17 cellular contexts compared by ENCODE assay signal in genomic region chr5:14149672-14150053, GRCh38. TPM values are rescaled to one million over a fixed set of nuclear protein-coding genes. Genes with fewer than 3 reads are reported as not detected.
DNase-seq lines count a peak whose midpoint lies in the region; ATAC-seq, FAIRE-seq and TF ChIP-seq lines count a peak whose summit lies in the region.
"Had no signal": no experiment of that assay in that cellular context is flagged by ENCODE, and none has a peak within 500 bp of the region (broad histone marks: within the 10 kb centered on the region; RNA-seq: fewer than 3 reads in every experiment).

No MANE protein-coding gene starts in this region.

- H3K9me3 Mint-ChIP-seq in stimulated activated memory B cell treated with anti-CD40 and anti-IgM and Interleukin-4, amounts not matched to agents 10 μg/mL and 1 μg/mL and 100 μg/mL, for 72 hours = no peaks in the 10 kb centered on the region
- H3K9me3 Mint-ChIP-seq in activated CD8-positive, alpha-beta memory T cell treated with anti-CD3 and anti-CD28 coated beads, Interleukin-2, amount 10 ng/mL, durations not matched to agents 7 days and 5 days (ENCODE audit: low read depth) = no peaks in the 10 kb centered on the region

- TF ChIP-seq CTCF in SK-N-SH (IDR thresholded peaks at IDR 0.05) = no peak
- no peak for TF ChIP-seq CTCF in Panc1 (IDR thresholded peaks at IDR 0.05)
- TF ChIP-seq CTCF in keratinocyte (optimal IDR thresholded peaks at IDR 0.05 in 1 of 3, IDR thresholded peaks at IDR 0.05 in 1 of 3, conservative IDR thresholded peaks at IDR 0.05 in 1 of 3; ENCODE audit: extremely low read depth in 1 of 3, insufficient read depth in 2 of 3, low read length in 3 of 3) = no peak

- H3K27ac ChIP-seq in SK-N-SH (ENCODE audit: low read depth in 2 of 2, low read length in 1 of 2) (no peak overlapping the region; a peak in 2 of 4 replicates), Panc1 (ENCODE audit: low read length) (peak overlapping the region; percentile 99), keratinocyte (ENCODE audit: control insufficient read depth, insufficient read depth, low read length) (no peak overlapping the region)
- H3K27ac ChIP-seq: esophagus squamous epithelium, PC-9, psoas muscle, thoracic aorta, WERI-Rb-1 had no signal

- intact Hi-C loops in Panc1 (cut with micrococcal nuclease; ENCODE audit: unreplicated experiment) = loop anchor here (5.0 kb wide), 4 partner anchors 43 to 162 kb away; no protein-coding TSS in a partner anchor

- H4K20me1 ChIP-seq in SK-N-SH (ENCODE audit: insufficient read depth) (peaks cover 99% of the 10 kb centered on the region), keratinocyte (ENCODE audit: control insufficient read depth, extremely low read depth, insufficient read depth, low read length) (peaks cover 66% of the 10 kb centered on the region)

- no peaks in the 10 kb centered on the region for H3K36me3 Mint-ChIP-seq in stimulated activated memory B cell treated with anti-CD40 and anti-IgM and Interleukin-4, amounts not matched to agents 10 μg/mL and 1 μg/mL and 100 μg/mL, for 72 hours
- H3K36me3 Mint-ChIP-seq in activated CD8-positive, alpha-beta memory T cell treated with anti-CD3 and anti-CD28 coated beads, Interleukin-2, amount 10 ng/mL, durations not matched to agents 7 days and 5 days = no peaks in the 10 kb centered on the region

- H3K4me3 ChIP-seq in SK-N-SH (ENCODE audit: low read depth in 2 of 2, low read length in 1 of 2) (no peak overlapping the region), Panc1 (ENCODE audit: low read depth in 2 of 2, low read length in 2 of 2) (peak overlapping the region; percentile 74 to 89; a peak in 3 of 4 replicates), keratinocyte (ENCODE audit: control insufficient read depth in 2 of 3, extremely low read depth in 1 of 3, insufficient read depth in 2 of 3, low read depth in 1 of 3, low read length in 3 of 3) (no peak overlapping the region)
- H3K4me3 ChIP-seq: ascending aorta, esophagus squamous epithelium, PC-9, psoas muscle, thoracic aorta had no signal

- no peak for TF ChIP-seq RAD21 in SK-N-SH (IDR thresholded peaks at IDR 0.05; ENCODE audit: low read length)

- no peaks in the 10 kb centered on the region for H3K9me2 ChIP-seq in SK-N-SH

- no peak for DNase-seq in SK-N-SH
- no peak for DNase-seq in Panc1 (ENCODE audit: low read depth, low spot score)
- no peak for DNase-seq in keratinocyte (ENCODE audit: low read depth, low spot score)
- no peak for DNase-seq in activated CD8-positive, alpha-beta memory T cell treated with anti-CD3 and anti-CD28 coated beads, Interleukin-2, amount 10 ng/mL, durations not matched to agents 7 days and 5 days
- DNase-seq: activated gamma-delta T cell, dermis blood vessel endothelial cell, esophagus squamous epithelium, NCI-H1694 treated with DMSO at 0.1 percent for 48 hours, PC-9, psoas muscle, WERI-Rb-1 had no signal

- peaks cover 64% of the 10 kb centered on the region for H3K4me1 Mint-ChIP-seq in stimulated activated memory B cell treated with anti-CD40 and anti-IgM and Interleukin-4, amounts not matched to agents 10 μg/mL and 1 μg/mL and 100 μg/mL, for 72 hours
- peaks cover 3% of the 10 kb centered on the region for H3K4me1 Mint-ChIP-seq in activated CD8-positive, alpha-beta memory T cell treated with anti-CD3 and anti-CD28 coated beads, Interleukin-2, amount 10 ng/mL, durations not matched to agents 7 days and 5 days

- POLR2A ChIA-PET in SK-N-SH (lab: Yijun Ruan, JAX) (no interaction called here), Panc1 (lab: Charles Lee) (interaction anchor here (1.0 to 1.6 kb wide), 5 partner anchors 10 to 112 kb away, joined by 3 to 14 read pairs (median 3); no protein-coding TSS in a partner anchor)

- H3K4me1 ChIP-seq in SK-N-SH (ENCODE audit: control insufficient read depth in 1 of 2, insufficient read depth in 2 of 2, low read depth in 1 of 2, low read length in 1 of 2) (peaks cover 62 to 76% of the 10 kb centered on the region in 2 experiments), Panc1 (ENCODE audit: control insufficient read depth, insufficient read depth, low read length) (peaks cover 73% of the 10 kb centered on the region), keratinocyte (ENCODE audit: control insufficient read depth, extremely low read depth, insufficient read depth, low read length) (peaks cover 60% of the 10 kb centered on the region)

- H3F3A ChIP-seq in SK-N-SH (replicated peaks; ENCODE audit: insufficient read depth) = peaks cover 38% of the 10 kb centered on the region

- 85% methylated on average over 1 of the region's 2 CpGs for WGBS in SK-N-SH (ENCODE audit: low lambda C conversion rate)

- TF ChIP-seq EP300 in SK-N-SH (IDR thresholded peaks at IDR 0.05; ENCODE audit: borderline replicate concordance in 1 of 2, low read depth in 1 of 2, low read length in 1 of 2) = no peak

- BruUV-seq in Panc1 (replicated peaks; lab: Mats Ljungman, UMichigan) = no TSS peak

- H3K9ac ChIP-seq in SK-N-SH = no peak overlapping the region
- no peak overlapping the region for H3K9ac ChIP-seq in keratinocyte (ENCODE audit: control insufficient read depth, extremely low read depth, insufficient read depth, low read length)

- dilution Hi-C loops in keratinocyte (cut with MboI; ENCODE audit: extremely low pct_ligation_motif_present, low sequenced_read_pairs) = no loop called here

- H3K4me2 ChIP-seq in SK-N-SH (peak overlapping the region; percentile 34), keratinocyte (ENCODE audit: control insufficient read depth, extremely low read depth, insufficient read depth, low read depth, low read length) (peak overlapping the region; percentile 40)
- H3K4me2 ChIP-seq: PC-9 had no signal

- H3K27ac Mint-ChIP-seq in stimulated activated memory B cell treated with anti-CD40 and anti-IgM and Interleukin-4, amounts not matched to agents 10 μg/mL and 1 μg/mL and 100 μg/mL, for 72 hours = peak overlapping the region; percentile 83
- H3K27ac Mint-ChIP-seq in activated CD8-positive, alpha-beta memory T cell treated with anti-CD3 and anti-CD28 coated beads, Interleukin-2, amount 10 ng/mL, durations not matched to agents 7 days and 5 days = no peak overlapping the region

- H3K27me3 Mint-ChIP-seq in stimulated activated memory B cell treated with anti-CD40 and anti-IgM and Interleukin-4, amounts not matched to agents 10 μg/mL and 1 μg/mL and 100 μg/mL, for 72 hours = no peaks in the 10 kb centered on the region
- peaks cover 64% of the 10 kb centered on the region for H3K27me3 Mint-ChIP-seq in activated CD8-positive, alpha-beta memory T cell treated with anti-CD3 and anti-CD28 coated beads, Interleukin-2, amount 10 ng/mL, durations not matched to agents 7 days and 5 days

- peak overlapping the region; percentile 69 for H3K4me3 Mint-ChIP-seq in stimulated activated memory B cell treated with anti-CD40 and anti-IgM and Interleukin-4, amounts not matched to agents 10 μg/mL and 1 μg/mL and 100 μg/mL, for 72 hours
- H3K4me3 Mint-ChIP-seq in activated CD8-positive, alpha-beta memory T cell treated with anti-CD3 and anti-CD28 coated beads, Interleukin-2, amount 10 ng/mL, durations not matched to agents 7 days and 5 days = no peak overlapping the region

- no peaks in the 10 kb centered on the region for H3K9me3 ChIP-seq in SK-N-SH
- no peaks in the 10 kb centered on the region for H3K9me3 ChIP-seq in Panc1 (ENCODE audit: control insufficient read depth, insufficient read depth, low read depth, low read length)
- no peaks in the 10 kb centered on the region for H3K9me3 ChIP-seq in keratinocyte (ENCODE audit: control insufficient read depth, low read depth, low read length)
- H3K9me3 ChIP-seq: ascending aorta, esophagus squamous epithelium, psoas muscle, thoracic aorta had no signal

- no peak for FAIRE-seq in keratinocyte (lab: Jason Lieb, UNC)

- H3K9me1 ChIP-seq in keratinocyte (ENCODE audit: control insufficient read depth, extremely low read depth, insufficient read depth, low read length) = peaks cover 14% of the 10 kb centered on the region

- ATAC-seq in SK-N-SH treated with all-trans-retinoic acid at 6 μM for 48 hours (no peak), Panc1 (no peak), HG03159 (IDR thresholded peaks at IDR 0.05; ENCODE audit: unreplicated experiment) (no peak), GM21619 (IDR thresholded peaks at IDR 0.05; ENCODE audit: unreplicated experiment) (no peak)
- ATAC-seq in stimulated activated memory B cell treated with anti-CD40 and anti-IgM and Interleukin-4, amounts not matched to agents 10 μg/mL and 1 μg/mL and 100 μg/mL, for 72 hours = no peak
- ATAC-seq in activated CD8-positive, alpha-beta memory T cell treated with anti-CD3 and anti-CD28 coated beads, Interleukin-2, amount 10 ng/mL, durations not matched to agents 7 days and 5 days = no peak
- ATAC-seq: psoas muscle had no signal

- no peak overlapping the region for H2AFZ ChIP-seq in SK-N-SH (ENCODE audit: low read depth)
- H2AFZ ChIP-seq in keratinocyte (ENCODE audit: control insufficient read depth, low read length) = no peak overlapping the region
- H2AFZ ChIP-seq: PC-9 had no signal

- H3K27me3 ChIP-seq in SK-N-SH (ENCODE audit: insufficient read depth) (no peaks in the 10 kb centered on the region), Panc1 (ENCODE audit: control insufficient read depth, insufficient read depth, low read length) (no peaks in the 10 kb centered on the region), keratinocyte (ENCODE audit: control insufficient read depth, extremely low read depth, insufficient read depth, low read length) (no peaks in the 10 kb centered on the region)
- H3K27me3 ChIP-seq: ascending aorta, esophagus squamous epithelium had no signal

- in situ Hi-C loops in Panc1 (cut with HindIII; ENCODE audit: low pct_unique_long_range_greater_than_20kb, low sequenced_read_pairs) = no loop called here

- CTCF ChIA-PET in SK-N-SH (lab: Yijun Ruan, JAX) (interaction anchor here (1.4 to 2.5 kb wide), 2 partner anchors 116 to 120 kb away, joined by 5 to 7 read pairs; no protein-coding TSS in a partner anchor), Panc1 (lab: Charles Lee) (no interaction called here)
- CTCF ChIA-PET in activated CD8-positive, alpha-beta memory T cell treated with anti-CD3 and anti-CD28 coated beads, Interleukin-2, amount 10 ng/mL, durations not matched to agents 7 days and 5 days (lab: Charles Lee) = no interaction called here

- H3K79me2 ChIP-seq in SK-N-SH (ENCODE audit: insufficient read depth) (peaks cover 100% of the 10 kb centered on the region), keratinocyte (ENCODE audit: control insufficient read depth, insufficient read depth, low read length) (peaks cover 99% of the 10 kb centered on the region)

- peaks cover 0 to 3% of the 10 kb centered on the region in 2 experiments for H3K36me3 ChIP-seq in SK-N-SH (replicated peaks in 1 of 2; ENCODE audit: control insufficient read depth in 1 of 2, insufficient read depth in 2 of 2, low read length in 1 of 2)
- peaks cover 6% of the 10 kb centered on the region; the same call in 1 of the 2 replicates for H3K36me3 ChIP-seq in Panc1 (ENCODE audit: control insufficient read depth, insufficient read depth, low read length)
- no peaks in the 10 kb centered on the region for H3K36me3 ChIP-seq in keratinocyte (ENCODE audit: control insufficient read depth in 2 of 2, extremely low read depth in 1 of 2, insufficient read depth in 2 of 2, low read length in 2 of 2)
- H3K36me3 ChIP-seq: ascending aorta, esophagus squamous epithelium, thoracic aorta, WERI-Rb-1 had no signal

RNA-seq across cellular contexts. Expression of gene TRIO, which starts 6.5 kb away (rescaled TPM):
- polyA plus RNA-seq in SK-N-SH (2012; rRNA removed) (225 and 229 TPM in 2 replicates), keratinocyte (56.6 to 72.1 TPM (median 57.2 TPM) in 3 replicates)
- 101 and 117 TPM in 2 replicates for polyA plus RNA-seq in SK-N-SH (2012; cell fraction: cytosol; rRNA removed)
- polyA plus RNA-seq in SK-N-SH (2012; cell fraction: nucleus; rRNA removed) = 1,118 and 1,202 TPM in 2 replicates
- 349 TPM for total RNA-seq in Panc1 (2021; ENCODE audit: unreplicated experiment)
- polyA plus RNA-seq in Panc1 (2012; ENCODE audit: insufficient read length) = 213 TPM
- polyA plus RNA-seq in keratinocyte (2011; ENCODE audit: low read depth) = 54.4 TPM
- polyA plus RNA-seq in keratinocyte (2011; cell fraction: cytosol; rRNA removed) = 42.3 and 46.0 TPM in 2 replicates
- polyA plus RNA-seq in keratinocyte (2011; cell fraction: nucleus; rRNA removed) = 227 and 249 TPM in 2 replicates
- polyA plus RNA-seq in keratinocyte (2012; ENCODE audit: low replicate concordance) = 33.9 and 54.9 TPM in 2 replicates
- polyA minus RNA-seq in keratinocyte = 358 to 455 TPM (median 446 TPM) in 3 replicates
- polyA minus RNA-seq in keratinocyte (2011; cell fraction: cytosol; rRNA and poly(A)+ RNA removed) = 73.3 TPM
- polyA minus RNA-seq in keratinocyte (2011; cell fraction: nucleus; rRNA and poly(A)+ RNA removed) = 348 and 654 TPM in 2 replicates
- total RNA-seq in activated CD8-positive, alpha-beta memory T cell treated with anti-CD3 and anti-CD28 coated beads, Interleukin-2, amount 10 ng/mL, durations not matched to agents 7 days and 5 days = 10 to 100 TPM in 1 of 2 experiments, 1 to 10 TPM in 1; 5.7 to 15.7 TPM

Comparison
In these comparisons a context has a peak if more than half of its experiments do, and no peak if none do; other contexts are left out.
1. H3K4me3 ChIP-seq: peak in Panc1 (2 of 2); none in SK-N-SH (0 of 2) and keratinocyte (0 of 3).
2. RNA of gene TRIO, which starts 6.5 kb away (total RNA-seq): 349 TPM in Panc1 (single experiment); 5.7 to 15.7 TPM in activated CD8-positive, alpha-beta memory T cell treated with anti-CD3 and anti-CD28 coated beads, Interleukin-2, amount 10 ng/mL, durations not matched to agents 7 days and 5 days; every median in the first group is over 10 times any median in the second.